ENCODE assay signal across 17 cellular contexts in the genomic region with DNA sequence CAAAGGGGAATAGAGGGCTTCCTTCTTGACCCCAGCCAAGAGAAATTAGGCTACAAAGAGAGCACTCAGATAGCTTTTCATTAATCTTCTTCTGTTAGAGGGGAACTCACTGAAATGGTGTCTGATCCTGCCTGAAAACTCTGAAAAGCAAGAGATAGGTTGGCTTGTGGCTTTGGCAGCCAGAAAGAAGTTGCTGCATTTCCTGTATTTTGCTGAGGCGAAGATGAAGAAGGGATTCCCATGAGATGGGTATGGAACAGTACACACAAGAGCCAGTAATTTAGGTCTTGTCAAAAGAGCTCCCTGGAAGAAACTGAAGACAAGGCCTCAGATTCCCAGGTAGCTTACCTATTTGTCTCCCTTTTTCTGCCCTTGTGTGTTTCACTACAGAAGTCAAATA.
DNase-seq lines count a peak whose midpoint lies in the region; ATAC-seq, FAIRE-seq and TF ChIP-seq lines count a peak whose summit lies in the region.
"Had no signal": no experiment of that assay in that cellular context is flagged by ENCODE, and none has a peak within 500 bp of the region (broad histone marks: within the 10 kb centered on the region; RNA-seq: fewer than 3 reads in every experiment).

No MANE protein-coding gene starts in this region.

- H3K27me3 ChIP-seq in astrocyte (ENCODE audit: insufficient read depth, low read length) (no peaks in the 10 kb centered on the region), left ventricle myocardium inferior (ENCODE audit: low read depth) (no peaks in the 10 kb centered on the region), stomach smooth muscle (ENCODE audit: control insufficient read depth in 1 of 2, insufficient read depth in 2 of 2, low read length in 2 of 2) (no peaks in the 10 kb centered on the region), body of pancreas (no peaks in the 10 kb centered on the region)
- H3K27me3 ChIP-seq: tibial nerve had no signal

- H3K27me3 Mint-ChIP-seq in astrocyte (ENCODE audit: low read depth, unreplicated experiment) = no peaks in the 10 kb centered on the region
- H3K27me3 Mint-ChIP-seq: dendritic cell treated with granulocyte-macrophage colony-stimulating factor and Interleukin-4, amounts not matched to agents 40 ng/mL and 50 ng/mL, for 4 days had no signal

- H3K4me3 Mint-ChIP-seq in astrocyte (ENCODE audit: unreplicated experiment) = no peak overlapping the region
- H3K4me3 Mint-ChIP-seq: CD14-positive monocyte; dendritic cell treated with granulocyte-macrophage colony-stimulating factor and Interleukin-4, amounts not matched to agents 40 ng/mL and 50 ng/mL, for 4 days; T-helper 2 cell treated with Interferon-gamma antibody and Interleukin-4, amounts not matched to agents 5 μg/mL and 100 μg/mL, for 36 hours had no signal

- DNase-seq in Kasumi-1 (lab: John Stamatoyannopoulos, UW) = peak; percentile 32 to 46
- DNase-seq in astrocyte (ENCODE audit: low read depth) = peak; percentile 64
- DNase-seq in left ventricle myocardium inferior = no peak
- no peak for DNase-seq in body of pancreas
- DNase-seq in GM10248 (ENCODE audit: extremely low spot score) = no peak
- DNase-seq in nucleus accumbens (lab: John Stamatoyannopoulos, UW) = no peak
- DNase-seq: activated CD4-positive, alpha-beta T cell treated with anti-CD3 and anti-CD28 coated beads, Interleukin-2, amount 50 U/mL, for 1 hour; activated T-cell treated with anti-CD3 and anti-CD28 coated beads, Interleukin-2, amount 50 U/mL, for 48 hours; NCI-H2081; NCI-H748 treated with DMSO at 0.1 percent for 48 hours had no signal

- TF ChIP-seq CTCF in astrocyte (IDR thresholded peaks at IDR 0.05; ENCODE audit: insufficient read depth, low read depth, low read length) (no peak), left ventricle myocardium inferior (IDR thresholded peaks at IDR 0.05; ENCODE audit: borderline replicate concordance) (no peak), body of pancreas (IDR thresholded peaks at IDR 0.05) (no peak), GM10248 (IDR thresholded peaks at IDR 0.05; ENCODE audit: control extremely low read depth, extremely low read depth, low read depth, missing control alignments) (no peak)

- no peak overlapping the region for H3K27ac Mint-ChIP-seq in astrocyte (ENCODE audit: unreplicated experiment)
- H3K27ac Mint-ChIP-seq: CD14-positive monocyte; dendritic cell treated with granulocyte-macrophage colony-stimulating factor and Interleukin-4, amounts not matched to agents 40 ng/mL and 50 ng/mL, for 4 days; T-helper 2 cell treated with Interferon-gamma antibody and Interleukin-4, amounts not matched to agents 5 μg/mL and 100 μg/mL, for 36 hours had no signal

- no peak for TF ChIP-seq POLR2A in body of pancreas (IDR thresholded peaks at IDR 0.05)

- H3K27ac ChIP-seq in astrocyte (ENCODE audit: low read depth, low read length) (peak overlapping the region; percentile 95), left ventricle myocardium inferior (replicated peaks) (peak overlapping the region; percentile 49), stomach smooth muscle (ENCODE audit: low read length) (peak overlapping the region; percentile 2), body of pancreas (no peak overlapping the region)

- no peaks in the 10 kb centered on the region for H3K9me3 Mint-ChIP-seq in astrocyte (ENCODE audit: unreplicated experiment)
- H3K9me3 Mint-ChIP-seq: dendritic cell treated with granulocyte-macrophage colony-stimulating factor and Interleukin-4, amounts not matched to agents 40 ng/mL and 50 ng/mL, for 4 days; T-helper 2 cell treated with Interferon-gamma antibody and Interleukin-4, amounts not matched to agents 5 μg/mL and 100 μg/mL, for 36 hours had no signal

- H3K4me3 ChIP-seq in astrocyte (ENCODE audit: insufficient read depth, low read depth, low read length) = no peak overlapping the region
- H3K4me3 ChIP-seq in left ventricle myocardium inferior = no peak overlapping the region
- no peak overlapping the region for H3K4me3 ChIP-seq in stomach smooth muscle (ENCODE audit: low read length in 2 of 2)
- H3K4me3 ChIP-seq in body of pancreas = no peak overlapping the region
- H3K4me3 ChIP-seq: tibial nerve had no signal

- H3K4me1 ChIP-seq in astrocyte (ENCODE audit: insufficient read depth, low read length) (peaks cover 19% of the 10 kb centered on the region), left ventricle myocardium inferior (no peaks in the 10 kb centered on the region), stomach smooth muscle (ENCODE audit: control insufficient read depth, insufficient read depth, low read length) (peaks cover 4% of the 10 kb centered on the region), body of pancreas (no peaks in the 10 kb centered on the region)

- H3K36me3 Mint-ChIP-seq in astrocyte (ENCODE audit: low read depth, unreplicated experiment) = no peaks in the 10 kb centered on the region
- H3K36me3 Mint-ChIP-seq: CD14-positive monocyte had no signal

- no peaks in the 10 kb centered on the region for H3K79me2 ChIP-seq in astrocyte (ENCODE audit: insufficient read depth, low read length)

- ATAC-seq in body of pancreas (no peak), HG03571 (IDR thresholded peaks at IDR 0.05; ENCODE audit: unreplicated experiment) (no peak)

- no peak for FAIRE-seq in astrocyte (lab: Jason Lieb, UNC)
- FAIRE-seq: frontal cortex had no signal

- H3K36me3 ChIP-seq in astrocyte (ENCODE audit: insufficient read depth, low read length) (no peaks in the 10 kb centered on the region), left ventricle myocardium inferior (no peaks in the 10 kb centered on the region), stomach smooth muscle (ENCODE audit: control insufficient read depth in 2 of 2, insufficient read depth in 2 of 2, low read length in 2 of 2) (no peaks in the 10 kb centered on the region), body of pancreas (replicated peaks in 1 of 2; ENCODE audit: insufficient read depth in 1 of 2, low read depth in 2 of 2) (no peaks in the 10 kb centered on the region)
- H3K36me3 ChIP-seq: tibial nerve had no signal

- POLR2A ChIA-PET in GM10248 (lab: Yijun Ruan, JAX) = no interaction called here

- H3K4me2 ChIP-seq in astrocyte (ENCODE audit: low read length) = no peak overlapping the region

- no peaks in the 10 kb centered on the region for H3K4me1 Mint-ChIP-seq in astrocyte (ENCODE audit: low read depth, unreplicated experiment)

- intact Hi-C loops in left ventricle myocardium inferior (cut with micrococcal nuclease) (no loop called here), body of pancreas (cut with DNase I) (no loop called here)

- H2AFZ ChIP-seq in astrocyte (ENCODE audit: low read depth, low read length) = peak overlapping the region; percentile 37

- no peaks in the 10 kb centered on the region for H4K20me1 ChIP-seq in astrocyte (ENCODE audit: insufficient read depth, low read length)

- H3K9ac ChIP-seq in astrocyte (ENCODE audit: low read length) (peak overlapping the region; percentile 15), stomach smooth muscle (ENCODE audit: low read length in 2 of 2) (no peak overlapping the region)

- 44 to 68% methylated on average over 1 of the region's 1 CpG for WGBS in body of pancreas, 2 donors

- H3K9me3 ChIP-seq in astrocyte (ENCODE audit: insufficient read depth, low read depth, low read length) (no peaks in the 10 kb centered on the region), left ventricle myocardium inferior (replicated peaks) (no peaks in the 10 kb centered on the region), stomach smooth muscle (ENCODE audit: control insufficient read depth in 2 of 2, low read length in 2 of 2) (no peaks in the 10 kb centered on the region), body of pancreas (no peaks in the 10 kb centered on the region)
- H3K9me3 ChIP-seq: tibial nerve had no signal

- CTCF ChIA-PET in GM10248 (lab: Yijun Ruan, JAX) = interaction anchor here (0.7 to 1.5 kb wide), 6 partner anchors 10 to 29 kb away, joined by 3 to 5 read pairs (median 4); no protein-coding TSS in a partner anchor

Comparison
In these comparisons a context has a peak if more than half of its experiments do, and no peak if none do; other contexts are left out.
1. DNase-seq: peak in Kasumi-1 (2 of 2) and astrocyte (single experiment); none in left ventricle myocardium inferior (single experiment), body of pancreas (0 of 4), GM10248 (single experiment) and nucleus accumbens (0 of 56).
2. H3K27ac ChIP-seq: peak in astrocyte (single experiment), left ventricle myocardium inferior (single experiment) and stomach smooth muscle (single experiment); none in body of pancreas (0 of 4).